In the genomic region with DNA sequence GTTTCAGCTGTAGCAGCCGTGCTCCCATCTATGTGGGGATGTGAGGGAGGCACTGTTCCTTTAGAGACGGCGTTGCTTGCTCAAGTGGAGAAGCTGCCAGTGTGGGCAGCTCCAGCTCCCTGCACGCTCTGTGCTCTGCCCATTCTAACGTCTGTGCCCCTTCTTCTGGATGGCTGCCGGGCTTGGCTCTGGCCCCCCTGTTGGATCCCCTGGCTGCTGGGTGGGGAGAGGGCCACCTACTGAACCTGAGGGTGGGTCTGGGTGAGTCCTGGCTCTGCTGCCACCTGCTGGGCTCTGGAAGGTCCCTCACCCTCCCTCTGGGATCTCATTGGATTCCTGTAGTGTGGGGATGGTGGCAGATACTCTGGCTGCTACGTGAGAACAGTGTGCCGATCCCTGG, we compare ENCODE assay signal across 8 cellular contexts. TPM values are rescaled to one million over a fixed set of nuclear protein-coding genes. Genes with fewer than 3 reads are reported as not detected.
DNase-seq lines count a peak whose midpoint lies in the region; ATAC-seq and TF ChIP-seq lines count a peak whose summit lies in the region.

No MANE protein-coding gene starts in this region.

- H3K36me3 Mint-ChIP-seq in Caco-2 (ENCODE audit: insufficient read depth, unreplicated experiment) (peaks cover 20% of the 10 kb centered on the region), T-cell (peaks cover 3% of the 10 kb centered on the region)

- 73% methylated on average over 4 of the region's 8 CpGs for WGBS in mammary epithelial cell (ENCODE audit: low coverage, missing lambda C conversion rate)

- no peak overlapping the region for H3K4me2 ChIP-seq in mammary epithelial cell (ENCODE audit: insufficient read depth, low read depth, low read length)

- H3K4me1 ChIP-seq in Caco-2 (peaks cover 34% of the 10 kb centered on the region), mammary epithelial cell (ENCODE audit: insufficient read depth, low read length) (peaks cover 16% of the 10 kb centered on the region)

- H3K4me3 ChIP-seq in Caco-2 (ENCODE audit: low read depth, low read length): no peak overlapping the region
- H3K4me3 ChIP-seq in mammary epithelial cell (replicated peaks in 1 of 3; ENCODE audit: insufficient read depth in 1 of 3, low read depth in 2 of 3, low read length in 3 of 3): no peak overlapping the region

- in situ Hi-C loops in mammary epithelial cell (cut with MboI; ENCODE audit: low sequenced_read_pairs in 2 of 2): no loop called here

- BruUV-seq in Caco-2 (replicated peaks; lab: Mats Ljungman, UMichigan) (no TSS peak), mammary epithelial cell (replicated peaks; lab: Mats Ljungman, UMichigan) (no TSS peak)

- DNase-seq in Caco-2 (peak; percentile 56 to 65), HPDE6-E6E7 (ENCODE audit: extremely low spot score) (peak; percentile 39), T-cell (peak in 27 of 34 experiments; percentile 24 to 54 (median 34)), mammary epithelial cell (no peak)
- peak in 5 of 6 experiments; percentile 18 to 56 (median 38) for DNase-seq in stimulated activated naive CD4-positive, alpha-beta T cell (lab: John Stamatoyannopoulos, UW)

- POLR2A ChIA-PET in Caco-2 (lab: Charles Lee): no interaction called here
- POLR2A ChIA-PET in T-cell (lab: Charles Lee): no interaction called here

- H3K27ac ChIP-seq in mammary epithelial cell (ENCODE audit: insufficient read depth, low read depth, low read length) (no peak overlapping the region), layer of hippocampus (ENCODE audit: low read depth, low read length) (peak overlapping the region; percentile 89)

- H3K4me3 Mint-ChIP-seq in Caco-2 (ENCODE audit: unreplicated experiment) (no peak overlapping the region), T-cell (peak overlapping the region in 1 of 3 donors; percentile 30)

- TF ChIP-seq CTCF in Caco-2 (IDR thresholded peaks at IDR 0.05; ENCODE audit: insufficient read depth in 1 of 2, low read depth in 1 of 2, low read length in 1 of 2, severe bottlenecking in 1 of 2, unreplicated experiment in 1 of 2): peak; percentile 49 to 77
- TF ChIP-seq CTCF in mammary epithelial cell (conservative IDR thresholded peaks at IDR 0.05 in 1 of 2, IDR thresholded peaks at IDR 0.05 in 1 of 2; ENCODE audit: extremely low read depth in 1 of 2, insufficient read depth in 1 of 2, low read depth in 1 of 2, low read length in 2 of 2): peak; percentile 62 to 72

- ATAC-seq in T-cell (replicated peaks in 1 of 4) (peak in 1 of 4 experiments; percentile 58), GM21723 (IDR thresholded peaks at IDR 0.05; ENCODE audit: unreplicated experiment) (no peak), HG03039 (IDR thresholded peaks at IDR 0.05; ENCODE audit: unreplicated experiment) (no peak)

- H3K27ac Mint-ChIP-seq in Caco-2 (ENCODE audit: unreplicated experiment) (peak overlapping the region; percentile 23), T-cell (peak overlapping the region; percentile 65 to 69)

- H3K9me3 ChIP-seq in Caco-2: no peaks in the 10 kb centered on the region
- H3K9me3 ChIP-seq in mammary epithelial cell (replicated peaks; ENCODE audit: insufficient read depth, low read length): no peaks in the 10 kb centered on the region

- no peak overlapping the region for H3K9ac ChIP-seq in mammary epithelial cell (ENCODE audit: insufficient read depth, low read length)

- no peaks in the 10 kb centered on the region for H3K27me3 ChIP-seq in Caco-2 (replicated peaks; ENCODE audit: control insufficient read depth, insufficient read depth, low read length)
- H3K27me3 ChIP-seq in mammary epithelial cell (ENCODE audit: insufficient read depth, low read length): no peaks in the 10 kb centered on the region
- H3K27me3 ChIP-seq in layer of hippocampus (ENCODE audit: control insufficient read depth, insufficient read depth, low read length): no peaks in the 10 kb centered on the region

- H3K4me1 Mint-ChIP-seq in Caco-2 (ENCODE audit: low read depth, unreplicated experiment): peaks cover 16% of the 10 kb centered on the region
- peaks cover 38 to 53% (median 44%) of the 10 kb centered on the region in 3 donors for H3K4me1 Mint-ChIP-seq in T-cell

- CTCF ChIA-PET in Caco-2 (lab: Charles Lee) (interaction anchor here (0.6 kb wide), 1 partner anchor 250 kb away, joined by 3 read pairs; no protein-coding TSS in a partner anchor), T-cell (lab: Charles Lee) (interaction anchor here in 1 of 2 donors (0.6 kb wide), 1 partner anchor 29 kb away, joined by 3 read pairs; no protein-coding TSS in a partner anchor), mammary epithelial cell (lab: Charles Lee; ENCODE audit: low non-redundant PET) (no interaction called here)

- H3K9me3 Mint-ChIP-seq in Caco-2 (ENCODE audit: unreplicated experiment) (no peaks in the 10 kb centered on the region), T-cell (no peaks in the 10 kb centered on the region)

- intact Hi-C loops in Caco-2 (cut with micrococcal nuclease; ENCODE audit: unreplicated experiment) (no loop called here), mammary epithelial cell (cut with micrococcal nuclease) (loop anchor here (5.0 kb wide), 1 partner anchor 487 kb away; no protein-coding TSS in a partner anchor)

- peaks cover 73% of the 10 kb centered on the region for H3K79me2 ChIP-seq in mammary epithelial cell (ENCODE audit: insufficient read depth, low read length)

- no peaks in the 10 kb centered on the region for H3K27me3 Mint-ChIP-seq in Caco-2 (ENCODE audit: insufficient read depth, unreplicated experiment)
- H3K27me3 Mint-ChIP-seq in T-cell: no peaks in the 10 kb centered on the region

- H3K36me3 ChIP-seq in Caco-2 (ENCODE audit: control insufficient read depth, insufficient read depth, low read length) (peaks cover 2% of the 10 kb centered on the region; the same call in 1 of the 2 replicates), mammary epithelial cell (ENCODE audit: insufficient read depth, low read length) (no peaks in the 10 kb centered on the region)

- no peak overlapping the region for H2AFZ ChIP-seq in mammary epithelial cell (ENCODE audit: low read depth, low read length)

- dilution Hi-C loops in mammary epithelial cell (cut with HindIII; ENCODE audit: low sequenced_read_pairs): no loop called here

- H4K20me1 ChIP-seq in mammary epithelial cell (ENCODE audit: insufficient read depth, low read length): no peaks in the 10 kb centered on the region

RNA-seq across cellular contexts. Expression of a gene that starts 5.0 kb away (rescaled TPM):
- total RNA-seq in Caco-2 (2022): 137 and 140 TPM in 2 replicates
- total RNA-seq in T-cell: 100 to 1,000 TPM; 125 to 200 (median 162) TPM
- total RNA-seq in mammary epithelial cell: 100 to 1,000 TPM; 113 to 142 TPM
- polyA plus RNA-seq in mammary epithelial cell: 126 TPM
- polyA minus RNA-seq in mammary epithelial cell: 76.0 TPM

RNA-seq across cellular contexts. Expression of a gene that starts 19.2 kb away (rescaled TPM):
- total RNA-seq in Caco-2 (2022) (not detected in 2 replicates), T-cell (1 to 10 TPM in 1 of 5 donors, under 1 TPM in 3, not detected in 1; 0.10 to 1.2 (median 0.47) TPM), mammary epithelial cell (not detected)
- not detected for polyA plus RNA-seq in mammary epithelial cell
- not detected for polyA minus RNA-seq in mammary epithelial cell

RNA-seq across cellular contexts. Expression of a gene that starts 34.3 kb away (rescaled TPM):
- total RNA-seq in Caco-2 (2022) (16.5 and 20.1 TPM in 2 replicates), T-cell (10 to 100 TPM; 58.8 to 72.1 (median 60.8) TPM), mammary epithelial cell (1 to 10 TPM; 8.3 to 9.6 TPM)
- polyA plus RNA-seq in mammary epithelial cell: 3.4 TPM
- not detected for polyA minus RNA-seq in mammary epithelial cell

RNA-seq across cellular contexts. Expression of a gene that starts 43.1 kb away (rescaled TPM):
- total RNA-seq in Caco-2 (2022) (0.67 and 0.95 TPM in 2 replicates), T-cell (not detected), mammary epithelial cell (not detected)
- not detected for polyA plus RNA-seq in mammary epithelial cell
- polyA minus RNA-seq in mammary epithelial cell: not detected

RNA-seq across cellular contexts. Expression of a gene that starts 48.6 kb away (rescaled TPM):
- total RNA-seq in Caco-2 (2022) (0.07 and 0.20 TPM in 2 replicates), T-cell (1 to 10 TPM; 1.2 to 8.6 (median 3.6) TPM), mammary epithelial cell (10 to 100 TPM in 1 of 2 donors, 1 to 10 TPM in 1; 6.2 to 14.6 TPM)
- 16.6 TPM for polyA plus RNA-seq in mammary epithelial cell
- polyA minus RNA-seq in mammary epithelial cell: 19.7 TPM
